In the genomic region with DNA sequence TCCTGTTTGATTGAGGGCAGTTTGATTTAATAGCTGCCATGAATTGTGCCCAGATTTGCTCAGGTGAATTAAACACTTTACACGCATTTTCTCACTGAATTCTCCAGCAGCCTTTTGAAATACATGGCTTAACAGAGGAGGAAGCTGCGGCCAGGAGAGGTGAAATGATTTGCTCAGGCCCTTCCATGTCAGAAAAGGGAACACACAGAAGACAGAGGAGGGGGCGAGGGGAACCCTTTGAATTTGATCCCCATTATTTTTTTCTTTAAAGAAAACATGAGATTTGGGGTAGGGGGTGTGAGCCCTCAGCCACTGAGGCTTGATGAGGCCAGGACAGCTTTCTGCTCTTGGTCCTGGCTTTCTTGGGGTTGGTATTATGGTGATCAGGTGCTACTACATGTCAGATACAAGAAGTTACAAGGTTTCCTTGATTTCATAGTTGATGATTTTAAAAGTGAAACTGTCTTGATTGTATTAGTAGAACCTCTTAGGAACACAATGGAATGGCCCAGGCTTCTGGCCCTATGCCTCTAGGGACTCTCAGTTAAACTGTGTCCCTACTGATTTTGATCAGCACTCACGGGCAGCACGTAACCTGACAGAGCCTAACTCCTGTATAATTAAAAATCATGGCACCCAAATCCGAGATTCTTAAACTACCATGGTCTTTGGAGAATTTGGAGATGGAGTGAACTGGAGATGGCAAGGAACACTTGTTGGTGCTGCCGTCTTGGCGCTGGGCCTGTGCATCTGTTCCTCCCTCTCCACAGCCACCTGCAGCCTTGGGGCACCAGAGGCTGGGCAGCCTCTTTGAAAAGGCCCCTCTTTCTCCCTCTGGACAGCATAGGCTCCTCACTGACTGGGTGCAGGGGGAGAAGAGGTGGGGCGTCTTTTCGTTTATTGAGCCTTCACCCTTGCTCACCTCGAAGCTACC, we compare ENCODE assay signal across 8 cellular contexts.
DNase-seq lines count a peak whose midpoint lies in the region; ATAC-seq and TF ChIP-seq lines count a peak whose summit lies in the region.

No MANE protein-coding gene starts in this region.

- no peaks in the 10 kb centered on the region for H3F3A ChIP-seq in neural progenitor cell (ENCODE audit: low read depth)

- H3K27me3 Mint-ChIP-seq in neural progenitor cell (ENCODE audit: insufficient read depth, low read depth), result peaks cover 4% of the 10 kb centered on the region
- H3K27me3 Mint-ChIP-seq in activated CD8-positive, alpha-beta memory T cell treated with anti-CD3 and anti-CD28 coated beads, Interleukin-2, amount 10 ng/mL, durations not matched to agents 7 days and 5 days, result peaks cover 5% of the 10 kb centered on the region

- H3K4me1 ChIP-seq in neural progenitor cell (peaks cover 31% of the 10 kb centered on the region), mucosa of descending colon (ENCODE audit: low read depth) (peaks cover 15% of the 10 kb centered on the region)

- no peaks in the 10 kb centered on the region for H3K9me3 ChIP-seq in neural progenitor cell (ENCODE audit: low read depth)
- no peaks in the 10 kb centered on the region for H3K9me3 ChIP-seq in mucosa of descending colon

- H3K4me3 ChIP-seq in neural progenitor cell, result no peak overlapping the region
- H3K4me3 ChIP-seq in mucosa of descending colon, result no peak overlapping the region

- no peak overlapping the region for H3K4me2 ChIP-seq in neural progenitor cell

- H4K20me1 ChIP-seq in neural progenitor cell (ENCODE audit: low read depth), result peaks cover 72% of the 10 kb centered on the region

- TF ChIP-seq CTCF in neural progenitor cell (IDR thresholded peaks at IDR 0.05), result no peak
- TF ChIP-seq CTCF in mucosa of descending colon (IDR thresholded peaks at IDR 0.05), result no peak

- CTCF ChIA-PET in activated CD8-positive, alpha-beta memory T cell treated with anti-CD3 and anti-CD28 coated beads, Interleukin-2, amount 10 ng/mL, durations not matched to agents 7 days and 5 days (lab: Charles Lee), result no interaction called here

- H3K4me3 Mint-ChIP-seq in neural progenitor cell, result no peak overlapping the region
- H3K4me3 Mint-ChIP-seq in activated CD8-positive, alpha-beta memory T cell treated with anti-CD3 and anti-CD28 coated beads, Interleukin-2, amount 10 ng/mL, durations not matched to agents 7 days and 5 days, result no peak overlapping the region

- no peaks in the 10 kb centered on the region for H3K36me3 ChIP-seq in neural progenitor cell
- no peaks in the 10 kb centered on the region for H3K36me3 ChIP-seq in mucosa of descending colon (ENCODE audit: low read depth)

- DNase-seq in RPMI8226, result peak; percentile 47
- no peak for DNase-seq in neural progenitor cell (ENCODE audit: low spot score)
- DNase-seq in activated CD8-positive, alpha-beta memory T cell treated with anti-CD3 and anti-CD28 coated beads, Interleukin-2, amount 10 ng/mL, durations not matched to agents 7 days and 5 days, result no peak
- no peak for DNase-seq in occipital lobe (lab: John Stamatoyannopoulos, UW)
- no peak for DNase-seq in NCI-H1694 treated with DMSO at 0.1 percent for 48 hours (lab: John Stamatoyannopoulos, UW)
- DNase-seq in mucosa of descending colon, result no peak

- H2AFZ ChIP-seq in neural progenitor cell (replicated peaks), result no peak overlapping the region

- H3K27ac ChIP-seq in neural progenitor cell, result no peak overlapping the region

- peaks cover 18% of the 10 kb centered on the region for H3K36me3 Mint-ChIP-seq in neural progenitor cell
- H3K36me3 Mint-ChIP-seq in activated CD8-positive, alpha-beta memory T cell treated with anti-CD3 and anti-CD28 coated beads, Interleukin-2, amount 10 ng/mL, durations not matched to agents 7 days and 5 days, result no peaks in the 10 kb centered on the region

- no peak overlapping the region for H3K9ac ChIP-seq in neural progenitor cell

- H3K9me3 Mint-ChIP-seq in neural progenitor cell, result peaks cover 21% of the 10 kb centered on the region
- H3K9me3 Mint-ChIP-seq in activated CD8-positive, alpha-beta memory T cell treated with anti-CD3 and anti-CD28 coated beads, Interleukin-2, amount 10 ng/mL, durations not matched to agents 7 days and 5 days (ENCODE audit: low read depth), result peaks cover 8% of the 10 kb centered on the region

- ATAC-seq in GM18858 (IDR thresholded peaks at IDR 0.05; ENCODE audit: unreplicated experiment) (peak; percentile 32), HG02610 (IDR thresholded peaks at IDR 0.05; ENCODE audit: unreplicated experiment) (peak; percentile 55), mucosa of descending colon (no peak)
- ATAC-seq in activated CD8-positive, alpha-beta memory T cell treated with anti-CD3 and anti-CD28 coated beads, Interleukin-2, amount 10 ng/mL, durations not matched to agents 7 days and 5 days, result no peak

- H3K27me3 ChIP-seq in neural progenitor cell, result no peaks in the 10 kb centered on the region

- intact Hi-C loops in mucosa of descending colon (cut with DNase I, micrococcal nuclease), result no loop called here

- H3K27ac Mint-ChIP-seq in neural progenitor cell, result peak overlapping the region; percentile 87
- H3K27ac Mint-ChIP-seq in activated CD8-positive, alpha-beta memory T cell treated with anti-CD3 and anti-CD28 coated beads, Interleukin-2, amount 10 ng/mL, durations not matched to agents 7 days and 5 days, result no peak overlapping the region

- H3K4me1 Mint-ChIP-seq in neural progenitor cell, result peaks cover 41% of the 10 kb centered on the region
- peaks cover 2% of the 10 kb centered on the region for H3K4me1 Mint-ChIP-seq in activated CD8-positive, alpha-beta memory T cell treated with anti-CD3 and anti-CD28 coated beads, Interleukin-2, amount 10 ng/mL, durations not matched to agents 7 days and 5 days

- H3K79me2 ChIP-seq in neural progenitor cell (ENCODE audit: low read depth), result peaks cover 100% of the 10 kb centered on the region

Comparison
In these comparisons a context has a peak if more than half of its experiments do, and no peak if none do; other contexts are left out.
1. ATAC-seq: peak in GM18858 (single experiment) and HG02610 (single experiment); none in activated CD8-positive, alpha-beta memory T cell treated with anti-CD3 and anti-CD28 coated beads, Interleukin-2, amount 10 ng/mL, durations not matched to agents 7 days and 5 days (single experiment) and mucosa of descending colon (single experiment).